ENCODE assay signal across 24 cellular contexts in the genomic region with DNA sequence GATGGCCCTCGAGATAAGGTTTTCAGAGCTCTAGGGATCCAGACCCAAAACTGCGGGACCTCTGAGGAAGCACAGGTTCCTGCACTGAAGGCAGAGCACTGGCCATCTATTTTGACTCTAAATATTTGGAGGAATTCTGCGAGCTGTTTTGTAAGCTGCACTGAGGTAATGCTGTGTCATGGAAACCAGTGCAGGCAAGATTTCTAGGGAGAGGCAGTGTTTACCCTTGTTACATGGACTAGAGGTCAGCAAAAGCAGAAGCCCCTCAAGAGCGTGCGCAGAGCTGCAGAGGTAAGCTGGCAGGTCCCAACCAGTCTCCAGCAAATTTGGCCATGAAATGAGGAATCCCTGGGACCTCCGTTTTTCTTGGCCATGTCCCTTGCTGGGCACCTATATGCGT.
DNase-seq lines count a peak whose midpoint lies in the region; ATAC-seq, FAIRE-seq and TF ChIP-seq lines count a peak whose summit lies in the region.
"Had no signal": no experiment of that assay in that cellular context is flagged by ENCODE, and none has a peak within 500 bp of the region (broad histone marks: within the 10 kb centered on the region; RNA-seq: fewer than 3 reads in every experiment).

No MANE protein-coding gene starts in this region.

- no peak for FAIRE-seq in bronchial epithelial cell (lab: Jason Lieb, UNC)
- FAIRE-seq: A204.1, G401.6, GM12891, GM19239, H54, HTR-8/SVneo had no signal

- no peaks in the 10 kb centered on the region for H3K27me3 ChIP-seq in bronchial epithelial cell (ENCODE audit: control insufficient read depth, insufficient read depth, low read length)
- H3K27me3 ChIP-seq: BE2C had no signal

- DNase-seq in bronchial epithelial cell (ENCODE audit: low read depth) (peak; percentile 59), epithelial cell of esophagus (ENCODE audit: low read depth) (peak; percentile 25), renal cortical epithelial cell (ENCODE audit: low read depth) (peak; percentile 11), mucosa of gallbladder (ENCODE audit: low spot score) (no peak)
- DNase-seq: ACHN; BE2C; C1 segment of cervical spinal cord; CD4-positive, CD25-positive, alpha-beta regulatory T cell; CD8-positive, alpha-beta memory T cell; COR-L47; DMS 273 treated with DMSO at 0.1 percent for 48 hours; DND-41; EL; HCEC 1CT; KBM-7 had no signal

- no peaks in the 10 kb centered on the region for H3K36me3 ChIP-seq in bronchial epithelial cell (ENCODE audit: control insufficient read depth, insufficient read depth, low read length)
- H3K36me3 ChIP-seq: BE2C had no signal

- no peak overlapping the region for H3K4me3 ChIP-seq in bronchial epithelial cell (ENCODE audit: low read depth, low read length)
- H3K4me3 ChIP-seq in epithelial cell of esophagus (ENCODE audit: low read length) = no peak overlapping the region

- ATAC-seq in GM19351 (IDR thresholded peaks at IDR 0.05; ENCODE audit: unreplicated experiment) (no peak), GM19463 (IDR thresholded peaks at IDR 0.05; ENCODE audit: unreplicated experiment) (no peak), GM21515 (IDR thresholded peaks at IDR 0.05; ENCODE audit: unreplicated experiment) (no peak)

- TF ChIP-seq CTCF in bronchial epithelial cell (IDR thresholded peaks at IDR 0.05; ENCODE audit: insufficient read depth, low read length, severe bottlenecking) (no peak), epithelial cell of esophagus (IDR thresholded peaks at IDR 0.05; ENCODE audit: insufficient read depth, low read depth, low read length, missing control alignments) (no peak)
